1 cellular context compared by ENCODE assay signal in the genomic region with DNA sequence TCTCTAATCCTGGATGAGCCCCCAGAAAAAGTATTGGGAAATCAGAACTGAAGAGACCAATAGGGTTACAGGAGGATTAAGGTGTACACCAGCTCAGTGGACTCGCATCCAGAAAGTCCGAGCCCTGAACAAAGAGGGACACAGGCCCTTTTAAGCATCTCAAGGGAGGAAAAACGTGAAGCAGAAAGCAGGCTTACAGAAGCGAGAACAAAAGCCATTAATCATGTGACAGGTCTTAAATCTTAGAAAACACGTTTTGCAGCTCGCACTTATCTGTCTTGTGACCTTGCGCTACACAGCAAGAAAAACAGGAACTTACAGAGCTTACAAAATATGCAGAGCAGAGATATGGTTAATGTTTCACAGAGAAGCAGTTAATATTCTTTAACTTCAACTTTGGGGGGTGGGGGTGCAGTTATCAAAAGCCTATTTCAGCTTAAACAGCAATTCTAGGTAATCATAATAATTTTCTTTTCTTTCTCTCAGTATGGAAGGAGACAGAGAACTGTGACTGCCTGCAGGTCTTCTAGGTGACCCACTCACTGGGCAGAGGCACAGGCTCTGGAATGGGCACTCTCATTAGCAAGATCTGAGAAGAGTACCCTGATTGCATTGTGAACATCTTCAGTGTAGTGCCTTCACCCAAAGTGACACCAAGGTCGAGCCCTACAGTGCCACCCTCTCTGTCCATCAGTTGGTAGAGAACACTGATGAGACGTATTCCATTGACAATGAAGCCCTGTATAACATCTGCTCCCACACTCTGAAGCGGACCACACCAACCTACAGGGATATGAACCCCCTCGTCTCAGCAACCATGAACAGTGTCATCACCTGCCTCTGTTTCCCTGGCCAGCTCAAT.
TF ChIP-seq lines count a peak whose summit lies in the region.

No MANE protein-coding gene starts in this region.

TF ChIP-seq in K562, 482 proteins besides CTCF, POLR2A, EP300 and RAD21 (continued from another document and continues in another):
- TF ChIP-seq VEZF1 (CRISPR knock-in tag; IDR thresholded peaks at IDR 0.05) (peak; percentile 70), ZFPM2 (CRISPR knock-in tag; IDR thresholded peaks at IDR 0.05) (no peak), YBX1 (IDR thresholded peaks at IDR 0.05) (no peak), ZFP1 (CRISPR knock-in tag; IDR thresholded peaks at IDR 0.05) (0 out of 2 replicates have a peak, but pooled peaks have one; percentile 3), RBM34 (IDR thresholded peaks at IDR 0.05; ENCODE audit: borderline replicate concordance, insufficient read depth, low read length) (no peak), NR4A1 (CRISPR knock-in tag; IDR thresholded peaks at IDR 0.05) (no peak), NR4A1 (tag; IDR thresholded peaks at IDR 0.05) (no peak), HEY1 (CRISPR knock-in tag; IDR thresholded peaks at IDR 0.05; ENCODE audit: borderline replicate concordance) (0 out of 2 replicates have a peak, but pooled peaks have one; percentile 18), PRMT5 (CRISPR knock-in tag; IDR thresholded peaks at IDR 0.05) (no peak), THAP12 (CRISPR knock-in tag; IDR thresholded peaks at IDR 0.05) (no peak), XRCC4 (IDR thresholded peaks at IDR 0.05; ENCODE audit: extremely low read depth, insufficient read depth, insufficient read length) (no peak), CBFA2T2 (conservative IDR thresholded peaks at IDR 0.05) (peak; percentile 94), DACH1 (IDR thresholded peaks at IDR 0.05; ENCODE audit: partially characterized antibody) (no peak), FOS (IDR thresholded peaks at IDR 0.05; ENCODE audit: extremely low read depth, insufficient read length) (no peak), KAT2B (IDR thresholded peaks at IDR 0.05; ENCODE audit: low read depth, low read length) (no peak), ARNT (IDR thresholded peaks at IDR 0.05) (peak; percentile 87 to 91), NCOA1 (IDR thresholded peaks at IDR 0.05; ENCODE audit: low read depth) (peak; percentile 87), ZNF408 (CRISPR knock-in tag; IDR thresholded peaks at IDR 0.05; ENCODE audit: low read depth) (no peak), ZNF316 (IDR thresholded peaks at IDR 0.05) (peak; percentile 48; the same call in 1 of the 2 replicates), ESRRA (IDR thresholded peaks at IDR 0.05; ENCODE audit: borderline replicate concordance, low read depth) (peak; percentile 68; the same call in 1 of the 2 replicates), PHTF2 (CRISPR knock-in tag; IDR thresholded peaks at IDR 0.05) (no peak), SRF (CRISPR knock-in tag; IDR thresholded peaks at IDR 0.05) (no peak), BRCA1 (IDR thresholded peaks at IDR 0.05) (no peak), BRCA1 (CRISPR knock-in tag; IDR thresholded peaks at IDR 0.05) (no peak), TOE1 (IDR thresholded peaks at IDR 0.05; ENCODE audit: borderline replicate concordance) (peak; percentile 96), TOE1 (CRISPR knock-in tag; IDR thresholded peaks at IDR 0.05; ENCODE audit: borderline replicate concordance, low read depth) (no peak)
- TF ChIP-seq, protein P1, sequence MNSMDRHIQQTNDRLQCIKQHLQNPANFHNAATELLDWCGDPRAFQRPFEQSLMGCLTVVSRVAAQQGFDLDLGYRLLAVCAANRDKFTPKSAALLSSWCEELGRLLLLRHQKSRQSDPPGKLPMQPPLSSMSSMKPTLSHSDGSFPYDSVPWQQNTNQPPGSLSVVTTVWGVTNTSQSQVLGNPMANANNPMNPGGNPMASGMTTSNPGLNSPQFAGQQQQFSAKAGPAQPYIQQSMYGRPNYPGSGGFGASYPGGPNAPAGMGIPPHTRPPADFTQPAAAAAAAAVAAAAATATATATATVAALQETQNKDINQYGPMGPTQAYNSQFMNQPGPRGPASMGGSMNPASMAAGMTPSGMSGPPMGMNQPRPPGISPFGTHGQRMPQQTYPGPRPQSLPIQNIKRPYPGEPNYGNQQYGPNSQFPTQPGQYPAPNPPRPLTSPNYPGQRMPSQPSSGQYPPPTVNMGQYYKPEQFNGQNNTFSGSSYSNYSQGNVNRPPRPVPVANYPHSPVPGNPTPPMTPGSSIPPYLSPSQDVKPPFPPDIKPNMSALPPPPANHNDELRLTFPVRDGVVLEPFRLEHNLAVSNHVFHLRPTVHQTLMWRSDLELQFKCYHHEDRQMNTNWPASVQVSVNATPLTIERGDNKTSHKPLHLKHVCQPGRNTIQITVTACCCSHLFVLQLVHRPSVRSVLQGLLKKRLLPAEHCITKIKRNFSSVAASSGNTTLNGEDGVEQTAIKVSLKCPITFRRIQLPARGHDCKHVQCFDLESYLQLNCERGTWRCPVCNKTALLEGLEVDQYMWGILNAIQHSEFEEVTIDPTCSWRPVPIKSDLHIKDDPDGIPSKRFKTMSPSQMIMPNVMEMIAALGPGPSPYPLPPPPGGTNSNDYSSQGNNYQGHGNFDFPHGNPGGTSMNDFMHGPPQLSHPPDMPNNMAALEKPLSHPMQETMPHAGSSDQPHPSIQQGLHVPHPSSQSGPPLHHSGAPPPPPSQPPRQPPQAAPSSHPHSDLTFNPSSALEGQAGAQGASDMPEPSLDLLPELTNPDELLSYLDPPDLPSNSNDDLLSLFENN (IDR thresholded peaks at IDR 0.05; ENCODE audit: low read depth in 2 of 2, low read length in 2 of 2), result peak in 1 of 2 experiments; percentile 93; a peak in 2 of 4 replicates
- TF ChIP-seq, protein P2, sequence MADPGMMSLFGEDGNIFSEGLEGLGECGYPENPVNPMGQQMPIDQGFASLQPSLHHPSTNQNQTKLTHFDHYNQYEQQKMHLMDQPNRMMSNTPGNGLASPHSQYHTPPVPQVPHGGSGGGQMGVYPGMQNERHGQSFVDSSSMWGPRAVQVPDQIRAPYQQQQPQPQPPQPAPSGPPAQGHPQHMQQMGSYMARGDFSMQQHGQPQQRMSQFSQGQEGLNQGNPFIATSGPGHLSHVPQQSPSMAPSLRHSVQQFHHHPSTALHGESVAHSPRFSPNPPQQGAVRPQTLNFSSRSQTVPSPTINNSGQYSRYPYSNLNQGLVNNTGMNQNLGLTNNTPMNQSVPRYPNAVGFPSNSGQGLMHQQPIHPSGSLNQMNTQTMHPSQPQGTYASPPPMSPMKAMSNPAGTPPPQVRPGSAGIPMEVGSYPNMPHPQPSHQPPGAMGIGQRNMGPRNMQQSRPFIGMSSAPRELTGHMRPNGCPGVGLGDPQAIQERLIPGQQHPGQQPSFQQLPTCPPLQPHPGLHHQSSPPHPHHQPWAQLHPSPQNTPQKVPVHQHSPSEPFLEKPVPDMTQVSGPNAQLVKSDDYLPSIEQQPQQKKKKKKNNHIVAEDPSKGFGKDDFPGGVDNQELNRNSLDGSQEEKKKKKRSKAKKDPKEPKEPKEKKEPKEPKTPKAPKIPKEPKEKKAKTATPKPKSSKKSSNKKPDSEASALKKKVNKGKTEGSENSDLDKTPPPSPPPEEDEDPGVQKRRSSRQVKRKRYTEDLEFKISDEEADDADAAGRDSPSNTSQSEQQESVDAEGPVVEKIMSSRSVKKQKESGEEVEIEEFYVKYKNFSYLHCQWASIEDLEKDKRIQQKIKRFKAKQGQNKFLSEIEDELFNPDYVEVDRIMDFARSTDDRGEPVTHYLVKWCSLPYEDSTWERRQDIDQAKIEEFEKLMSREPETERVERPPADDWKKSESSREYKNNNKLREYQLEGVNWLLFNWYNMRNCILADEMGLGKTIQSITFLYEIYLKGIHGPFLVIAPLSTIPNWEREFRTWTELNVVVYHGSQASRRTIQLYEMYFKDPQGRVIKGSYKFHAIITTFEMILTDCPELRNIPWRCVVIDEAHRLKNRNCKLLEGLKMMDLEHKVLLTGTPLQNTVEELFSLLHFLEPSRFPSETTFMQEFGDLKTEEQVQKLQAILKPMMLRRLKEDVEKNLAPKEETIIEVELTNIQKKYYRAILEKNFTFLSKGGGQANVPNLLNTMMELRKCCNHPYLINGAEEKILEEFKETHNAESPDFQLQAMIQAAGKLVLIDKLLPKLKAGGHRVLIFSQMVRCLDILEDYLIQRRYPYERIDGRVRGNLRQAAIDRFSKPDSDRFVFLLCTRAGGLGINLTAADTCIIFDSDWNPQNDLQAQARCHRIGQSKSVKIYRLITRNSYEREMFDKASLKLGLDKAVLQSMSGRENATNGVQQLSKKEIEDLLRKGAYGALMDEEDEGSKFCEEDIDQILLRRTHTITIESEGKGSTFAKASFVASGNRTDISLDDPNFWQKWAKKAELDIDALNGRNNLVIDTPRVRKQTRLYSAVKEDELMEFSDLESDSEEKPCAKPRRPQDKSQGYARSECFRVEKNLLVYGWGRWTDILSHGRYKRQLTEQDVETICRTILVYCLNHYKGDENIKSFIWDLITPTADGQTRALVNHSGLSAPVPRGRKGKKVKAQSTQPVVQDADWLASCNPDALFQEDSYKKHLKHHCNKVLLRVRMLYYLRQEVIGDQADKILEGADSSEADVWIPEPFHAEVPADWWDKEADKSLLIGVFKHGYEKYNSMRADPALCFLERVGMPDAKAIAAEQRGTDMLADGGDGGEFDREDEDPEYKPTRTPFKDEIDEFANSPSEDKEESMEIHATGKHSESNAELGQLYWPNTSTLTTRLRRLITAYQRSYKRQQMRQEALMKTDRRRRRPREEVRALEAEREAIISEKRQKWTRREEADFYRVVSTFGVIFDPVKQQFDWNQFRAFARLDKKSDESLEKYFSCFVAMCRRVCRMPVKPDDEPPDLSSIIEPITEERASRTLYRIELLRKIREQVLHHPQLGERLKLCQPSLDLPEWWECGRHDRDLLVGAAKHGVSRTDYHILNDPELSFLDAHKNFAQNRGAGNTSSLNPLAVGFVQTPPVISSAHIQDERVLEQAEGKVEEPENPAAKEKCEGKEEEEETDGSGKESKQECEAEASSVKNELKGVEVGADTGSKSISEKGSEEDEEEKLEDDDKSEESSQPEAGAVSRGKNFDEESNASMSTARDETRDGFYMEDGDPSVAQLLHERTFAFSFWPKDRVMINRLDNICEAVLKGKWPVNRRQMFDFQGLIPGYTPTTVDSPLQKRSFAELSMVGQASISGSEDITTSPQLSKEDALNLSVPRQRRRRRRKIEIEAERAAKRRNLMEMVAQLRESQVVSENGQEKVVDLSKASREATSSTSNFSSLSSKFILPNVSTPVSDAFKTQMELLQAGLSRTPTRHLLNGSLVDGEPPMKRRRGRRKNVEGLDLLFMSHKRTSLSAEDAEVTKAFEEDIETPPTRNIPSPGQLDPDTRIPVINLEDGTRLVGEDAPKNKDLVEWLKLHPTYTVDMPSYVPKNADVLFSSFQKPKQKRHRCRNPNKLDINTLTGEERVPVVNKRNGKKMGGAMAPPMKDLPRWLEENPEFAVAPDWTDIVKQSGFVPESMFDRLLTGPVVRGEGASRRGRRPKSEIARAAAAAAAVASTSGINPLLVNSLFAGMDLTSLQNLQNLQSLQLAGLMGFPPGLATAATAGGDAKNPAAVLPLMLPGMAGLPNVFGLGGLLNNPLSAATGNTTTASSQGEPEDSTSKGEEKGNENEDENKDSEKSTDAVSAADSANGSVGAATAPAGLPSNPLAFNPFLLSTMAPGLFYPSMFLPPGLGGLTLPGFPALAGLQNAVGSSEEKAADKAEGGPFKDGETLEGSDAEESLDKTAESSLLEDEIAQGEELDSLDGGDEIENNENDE (IDR thresholded peaks at IDR 0.05; ENCODE audit: low read depth, low read length), result no peak
- TF ChIP-seq, protein P3, sequence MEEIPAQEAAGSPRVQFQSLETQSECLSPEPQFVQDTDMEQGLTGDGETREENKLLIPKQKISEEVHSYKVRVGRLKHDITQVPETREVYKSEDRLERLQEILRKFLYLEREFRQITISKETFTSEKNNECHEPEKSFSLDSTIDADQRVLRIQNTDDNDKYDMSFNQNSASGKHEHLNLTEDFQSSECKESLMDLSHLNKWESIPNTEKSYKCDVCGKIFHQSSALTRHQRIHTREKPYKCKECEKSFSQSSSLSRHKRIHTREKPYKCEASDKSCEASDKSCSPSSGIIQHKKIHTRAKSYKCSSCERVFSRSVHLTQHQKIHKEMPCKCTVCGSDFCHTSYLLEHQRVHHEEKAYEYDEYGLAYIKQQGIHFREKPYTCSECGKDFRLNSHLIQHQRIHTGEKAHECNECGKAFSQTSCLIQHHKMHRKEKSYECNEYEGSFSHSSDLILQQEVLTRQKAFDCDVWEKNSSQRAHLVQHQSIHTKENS (CRISPR knock-in tag; IDR thresholded peaks at IDR 0.05), result no peak
